8 cellular contexts compared by ENCODE assay signal in the genomic region with DNA sequence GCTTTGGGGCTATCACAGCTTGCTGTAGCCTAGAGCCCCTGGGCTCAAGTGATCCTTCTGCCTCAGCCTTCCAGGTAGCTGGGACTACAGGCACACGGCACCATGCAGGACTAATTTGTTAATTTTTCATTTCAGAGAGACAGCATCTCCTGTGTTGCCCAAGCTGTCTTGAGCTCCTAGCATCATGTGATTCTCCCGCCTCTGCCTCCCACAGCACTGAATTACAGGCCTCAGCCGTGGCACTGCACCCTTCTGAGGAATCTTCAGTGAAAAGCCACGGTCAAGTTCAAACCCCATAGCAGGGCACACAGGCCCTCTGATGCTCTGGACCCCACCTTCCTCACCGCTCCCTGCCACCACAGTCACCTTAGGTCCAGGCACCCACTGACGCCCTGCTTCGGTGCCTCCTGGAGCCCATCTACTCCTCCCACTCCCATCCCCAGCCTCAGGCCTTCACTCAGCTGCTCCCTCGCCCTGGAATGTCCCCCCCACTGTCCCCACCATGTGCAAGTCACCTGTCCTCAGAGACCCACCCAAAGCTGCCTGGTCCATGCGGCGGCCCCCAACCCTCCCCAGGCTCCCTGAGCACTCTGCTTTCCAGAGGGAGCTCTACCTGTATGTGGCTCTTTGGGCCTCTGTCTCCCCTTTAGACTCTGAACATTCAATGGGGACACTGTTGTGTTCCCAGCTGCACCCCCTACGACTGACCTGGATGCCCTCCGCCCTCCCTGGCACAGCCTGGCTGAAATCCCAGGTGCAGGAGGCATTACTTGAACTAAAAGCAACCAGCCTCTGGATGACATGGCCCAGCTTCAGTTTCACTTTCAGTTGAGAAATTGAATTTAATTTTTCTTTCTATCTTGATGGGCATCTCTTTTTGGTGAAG. TPM values are rescaled to one million over a fixed set of nuclear protein-coding genes. Genes with fewer than 3 reads are reported as not detected.
DNase-seq lines count a peak whose midpoint lies in the region; ATAC-seq lines count a peak whose summit lies in the region.

No MANE protein-coding gene starts in this region.

- peak overlapping the region; percentile 98 for H3K4me3 Mint-ChIP-seq in activated CD4-positive, alpha-beta T cell treated with anti-CD3 and anti-CD28 coated beads for 36 hours
- H3K4me3 Mint-ChIP-seq in activated CD8-positive, alpha-beta T cell treated with anti-CD3 and anti-CD28 coated beads, Interleukin-2, amount 10 ng/mL, durations not matched to agents 7 days and 5 days, result peak overlapping the region; percentile 89

- peak; percentile 24 for ATAC-seq in activated CD4-positive, alpha-beta T cell treated with anti-CD3 and anti-CD28 coated beads for 36 hours
- ATAC-seq in activated CD8-positive, alpha-beta T cell treated with anti-CD3 and anti-CD28 coated beads, Interleukin-2, amount 10 ng/mL, durations not matched to agents 7 days and 5 days, result peak; percentile 18

- CTCF ChIA-PET in activated CD4-positive, alpha-beta T cell treated with anti-CD3 and anti-CD28 coated beads for 36 hours (lab: Charles Lee), result interaction anchor here (0.7 to 4.4 kb wide), 13 partner anchors 10 to 233 kb away, joined by 3 to 46 read pairs (median 4); a partner anchor contains a TSS
- CTCF ChIA-PET in activated CD8-positive, alpha-beta T cell treated with anti-CD3 and anti-CD28 coated beads, Interleukin-2, amount 10 ng/mL, durations not matched to agents 7 days and 5 days (lab: Charles Lee), result interaction anchor here (0.9 to 6.1 kb wide), 19 partner anchors 10 to 249 kb away, joined by 3 to 90 read pairs (median 6); a partner anchor contains a TSS

- H3K27me3 ChIP-seq in skeletal muscle tissue (ENCODE audit: control insufficient read depth in 3 of 3, insufficient read depth in 3 of 3, low read length in 3 of 3), result no peaks in the 10 kb centered on the region

- H3K9me3 Mint-ChIP-seq in activated CD4-positive, alpha-beta T cell treated with anti-CD3 and anti-CD28 coated beads for 36 hours (ENCODE audit: low read depth), result no peaks in the 10 kb centered on the region
- H3K9me3 Mint-ChIP-seq in activated CD8-positive, alpha-beta T cell treated with anti-CD3 and anti-CD28 coated beads, Interleukin-2, amount 10 ng/mL, durations not matched to agents 7 days and 5 days (ENCODE audit: insufficient read depth), result peaks cover 15% of the 10 kb centered on the region

- H3K4me1 ChIP-seq in skeletal muscle tissue (ENCODE audit: control insufficient read depth in 3 of 3, insufficient read depth in 3 of 3, low read length in 3 of 3), result peaks cover 39 to 47% (median 43%) of the 10 kb centered on the region in 3 donors

- no peaks in the 10 kb centered on the region for H3K27me3 Mint-ChIP-seq in activated CD4-positive, alpha-beta T cell treated with anti-CD3 and anti-CD28 coated beads for 36 hours
- peaks cover under 1% of the 10 kb centered on the region for H3K27me3 Mint-ChIP-seq in activated CD8-positive, alpha-beta T cell treated with anti-CD3 and anti-CD28 coated beads, Interleukin-2, amount 10 ng/mL, durations not matched to agents 7 days and 5 days (ENCODE audit: low read depth)

- peak overlapping the region; percentile 91 to 94 (median 91) for H3K9ac ChIP-seq in skeletal muscle tissue (ENCODE audit: low read depth in 1 of 3, low read length in 3 of 3)

- peak; percentile 51 for DNase-seq in activated CD4-positive, alpha-beta T cell treated with anti-CD3 and anti-CD28 coated beads for 36 hours
- DNase-seq in activated CD4-positive, alpha-beta T cell treated with anti-CD3 and anti-CD28 coated beads, Interleukin-2, amount 50 U/mL, for 1 hour, result no peak
- DNase-seq in activated CD8-positive, alpha-beta T cell treated with anti-CD3 and anti-CD28 coated beads, Interleukin-2, amount 10 ng/mL, durations not matched to agents 7 days and 5 days, result peak; percentile 36
- DNase-seq in germinal center (ENCODE audit: low spot score) (peak; percentile 33), NCI-H345 treated with DMSO at 0.1 percent for 48 hours (lab: John Stamatoyannopoulos, UW; ENCODE audit: unreplicated experiment) (no peak), GM19238 (ENCODE audit: insufficient read length, low spot score) (no peak)
- no peak for DNase-seq in effector CD8-positive, alpha-beta T cell (lab: John Stamatoyannopoulos, UW)

- peak overlapping the region; percentile 93 for H3K27ac ChIP-seq in skeletal muscle tissue (ENCODE audit: low read depth, low read length)

- H3K36me3 ChIP-seq in skeletal muscle tissue (ENCODE audit: control insufficient read depth in 3 of 3, insufficient read depth in 3 of 3, low read length in 3 of 3), result peaks cover 8 to 14% (median 11%) of the 10 kb centered on the region in 3 donors

- POLR2A ChIA-PET in activated CD4-positive, alpha-beta T cell treated with anti-CD3 and anti-CD28 coated beads for 36 hours (lab: Charles Lee), result interaction anchor here (0.8 to 1.6 kb wide), 3 partner anchors 10 to 15 kb away, joined by 4 to 6 read pairs (median 6); a partner anchor contains a TSS
- POLR2A ChIA-PET in activated CD8-positive, alpha-beta T cell treated with anti-CD3 and anti-CD28 coated beads, Interleukin-2, amount 10 ng/mL, durations not matched to agents 7 days and 5 days (lab: Charles Lee), result interaction anchor here (1.0 kb wide), 1 partner anchor 74 kb away, joined by 3 read pairs; no protein-coding TSS in a partner anchor

- intact Hi-C loops in activated CD4-positive, alpha-beta T cell treated with anti-CD3 and anti-CD28 coated beads for 36 hours (cut with DNase I, micrococcal nuclease), result loop anchor here (2.0 to 5.0 kb wide), 4 partner anchors 39 to 90 kb away; no protein-coding TSS in a partner anchor

- peaks cover 47% of the 10 kb centered on the region for H3K4me1 Mint-ChIP-seq in activated CD4-positive, alpha-beta T cell treated with anti-CD3 and anti-CD28 coated beads for 36 hours
- peaks cover 58% of the 10 kb centered on the region for H3K4me1 Mint-ChIP-seq in activated CD8-positive, alpha-beta T cell treated with anti-CD3 and anti-CD28 coated beads, Interleukin-2, amount 10 ng/mL, durations not matched to agents 7 days and 5 days (ENCODE audit: low read depth)

- H3K9me3 ChIP-seq in skeletal muscle tissue (ENCODE audit: control insufficient read depth in 3 of 3, low read length in 3 of 3), result no peaks in the 10 kb centered on the region

- H3K36me3 Mint-ChIP-seq in activated CD4-positive, alpha-beta T cell treated with anti-CD3 and anti-CD28 coated beads for 36 hours (ENCODE audit: low read depth), result peaks cover 53% of the 10 kb centered on the region
- H3K36me3 Mint-ChIP-seq in activated CD8-positive, alpha-beta T cell treated with anti-CD3 and anti-CD28 coated beads, Interleukin-2, amount 10 ng/mL, durations not matched to agents 7 days and 5 days (ENCODE audit: low read depth), result peaks cover 56% of the 10 kb centered on the region

- H3K27ac Mint-ChIP-seq in activated CD4-positive, alpha-beta T cell treated with anti-CD3 and anti-CD28 coated beads for 36 hours, result peak overlapping the region; percentile 99
- peak overlapping the region; percentile 92 for H3K27ac Mint-ChIP-seq in activated CD8-positive, alpha-beta T cell treated with anti-CD3 and anti-CD28 coated beads, Interleukin-2, amount 10 ng/mL, durations not matched to agents 7 days and 5 days

- H3K4me3 ChIP-seq in skeletal muscle tissue (ENCODE audit: low read length in 3 of 3), result peak overlapping the region; percentile 65 to 98 (median 80)

RNA-seq across cellular contexts. Expression of a gene that starts 1.6 kb away (rescaled TPM):
- 10 to 100 TPM; 64.5 TPM for total RNA-seq in activated CD4-positive, alpha-beta T cell treated with anti-CD3 and anti-CD28 coated beads for 36 hours
- total RNA-seq in activated CD8-positive, alpha-beta T cell treated with anti-CD3 and anti-CD28 coated beads, Interleukin-2, amount 10 ng/mL, durations not matched to agents 7 days and 5 days, result 10 to 100 TPM; 62.4 TPM
- total RNA-seq in skeletal muscle tissue, result 21.4 TPM

RNA-seq across cellular contexts. Expression of a gene that starts 15.2 kb away (rescaled TPM):
- total RNA-seq in activated CD4-positive, alpha-beta T cell treated with anti-CD3 and anti-CD28 coated beads for 36 hours, result 10 to 100 TPM; 32.0 to 37.2 TPM
- 10 to 100 TPM; 37.4 to 38.2 TPM for total RNA-seq in activated CD8-positive, alpha-beta T cell treated with anti-CD3 and anti-CD28 coated beads, Interleukin-2, amount 10 ng/mL, durations not matched to agents 7 days and 5 days
- total RNA-seq in skeletal muscle tissue, result 4.7 TPM

RNA-seq across cellular contexts. Expression of a gene that starts 36.1 kb away (rescaled TPM):
- total RNA-seq in activated CD4-positive, alpha-beta T cell treated with anti-CD3 and anti-CD28 coated beads for 36 hours, result under 1 TPM; 0.16 to 0.21 TPM
- 1 to 10 TPM; 6.9 to 8.5 TPM for total RNA-seq in activated CD8-positive, alpha-beta T cell treated with anti-CD3 and anti-CD28 coated beads, Interleukin-2, amount 10 ng/mL, durations not matched to agents 7 days and 5 days
- 21.4 TPM for total RNA-seq in skeletal muscle tissue

Comparison
In these comparisons a context has a peak if more than half of its experiments do, and no peak if none do; other contexts are left out.
1. DNase-seq: peak in activated CD4-positive, alpha-beta T cell treated with anti-CD3 and anti-CD28 coated beads for 36 hours (single experiment), activated CD8-positive, alpha-beta T cell treated with anti-CD3 and anti-CD28 coated beads, Interleukin-2, amount 10 ng/mL, durations not matched to agents 7 days and 5 days (single experiment) and germinal center (single experiment); none in activated CD4-positive, alpha-beta T cell treated with anti-CD3 and anti-CD28 coated beads, Interleukin-2, amount 50 U/mL, for 1 hour (single experiment), effector CD8-positive, alpha-beta T cell (single experiment), NCI-H345 treated with DMSO at 0.1 percent for 48 hours (single experiment) and GM19238 (single experiment).
2. RNA of a gene that starts 36.1 kb away (total RNA-seq): 21.4 TPM in skeletal muscle tissue (single experiment) and 6.9 to 8.5 TPM in activated CD8-positive, alpha-beta T cell treated with anti-CD3 and anti-CD28 coated beads, Interleukin-2, amount 10 ng/mL, durations not matched to agents 7 days and 5 days; 0.16 to 0.21 TPM in activated CD4-positive, alpha-beta T cell treated with anti-CD3 and anti-CD28 coated beads for 36 hours; every median in the first group is over 4 times any median in the second.